In genomic region chr11:47160753-47161133, GRCh38 we compare ENCODE assay signal across 1 cellular context.
TF ChIP-seq lines count a peak whose summit lies in the region.

No MANE protein-coding gene starts in this region.

TF ChIP-seq in K562, 482 proteins besides CTCF, POLR2A, EP300 and RAD21:
- no peak for TF ChIP-seq GTF3C2 (IDR thresholded peaks at IDR 0.05; ENCODE audit: borderline replicate concordance, extremely low read depth, insufficient read length)
- TF ChIP-seq ZNF395 (CRISPR knock-in tag; IDR thresholded peaks at IDR 0.05): no peak
TF ChIP-seq in K562: peak in this region for 0.
